ENCODE assay signal across 8 cellular contexts in the genomic region with DNA sequence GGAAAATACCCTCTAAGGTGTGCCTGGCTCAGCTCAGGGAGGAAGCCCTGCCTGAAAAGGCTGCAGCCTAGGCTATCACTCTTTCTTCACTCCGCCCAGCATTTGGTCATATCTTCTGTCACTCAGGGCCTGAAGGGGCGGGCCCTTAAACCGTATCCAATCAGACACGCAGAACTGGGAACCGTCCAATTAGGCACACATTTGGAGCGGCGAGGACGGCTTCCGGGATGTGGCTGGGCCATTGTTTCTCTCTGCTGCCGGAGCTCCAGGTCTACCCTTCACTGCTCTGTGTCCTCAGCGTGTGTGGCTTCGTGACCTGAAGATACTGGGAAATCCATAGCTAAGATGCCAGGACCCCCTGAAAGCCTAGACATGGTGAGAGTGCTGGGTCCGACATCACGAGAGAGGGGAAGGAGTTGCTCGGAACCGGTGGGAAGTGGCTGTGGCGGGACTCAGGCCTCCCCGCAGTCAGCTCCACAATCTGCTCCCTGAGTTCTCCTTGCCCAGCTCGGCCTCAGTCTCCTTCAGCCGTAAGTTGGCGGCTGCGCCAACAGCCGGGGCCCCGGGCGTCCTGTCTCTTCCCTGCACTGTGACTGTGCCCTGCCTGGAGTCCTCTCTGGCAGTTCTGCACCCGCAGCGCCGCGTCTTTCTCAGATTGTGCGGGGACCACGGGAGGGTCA. TPM values are rescaled to one million over a fixed set of nuclear protein-coding genes. Genes with fewer than 3 reads are reported as not detected.
DNase-seq lines count a peak whose midpoint lies in the region; ATAC-seq and TF ChIP-seq lines count a peak whose summit lies in the region.

A gene (plus strand): TSS at position 241 of the 680 bp plus-strand sequence. CDS start 105 bp downstream, at position 346.

- H3K36me3 ChIP-seq in lung (ENCODE audit: control insufficient read depth in 2 of 2, insufficient read depth in 2 of 2, low read length in 2 of 2) = no peaks in the 10 kb centered on the region

- no peaks in the 10 kb centered on the region for H3K27me3 ChIP-seq in lung (ENCODE audit: control insufficient read depth, insufficient read depth)

- H3K27ac ChIP-seq in lung (ENCODE audit: low read depth in 1 of 2, low read length in 1 of 2) = peak within 1 kb of the TSS; percentile 74 to 87

- 0 to 1% methylated on average over 31 of the region's 31 CpGs for WGBS in lung, 2 donors

- no peak for TF ChIP-seq CTCF in lung (IDR thresholded peaks at IDR 0.05; ENCODE audit: control extremely low read depth, extremely low read depth)

- DNase-seq in CD1c-positive myeloid dendritic cell (ENCODE audit: extremely low spot score) (peak; percentile 96), NCI-H774 (lab: John Stamatoyannopoulos, UW) (peak; percentile 90), lung (ENCODE audit: low spot score) (peak; percentile 95)
- DNase-seq in activated CD8-positive, alpha-beta memory T cell treated with anti-CD3 and anti-CD28 coated beads for 24 hours = peak; percentile 94
- peak; percentile 86 for DNase-seq in effector CD8-positive, alpha-beta T cell (lab: John Stamatoyannopoulos, UW)
- DNase-seq in stimulated activated CD4-positive, alpha-beta T cell treated with anti-CD3 and anti-CD28 coated beads, TNF-alpha, amount 100 ng/mL, for 24 hours (ENCODE audit: low read depth in 3 of 3) = peak; percentile 80 to 90 (median 88)

- H3K4me3 ChIP-seq in lung = peak within 1 kb of the TSS; percentile 65

- peaks cover 0 to 9% of the 10 kb centered on the region in 2 donors for H3K4me1 ChIP-seq in lung (ENCODE audit: control insufficient read depth in 2 of 2, insufficient read depth in 2 of 2, low read length in 2 of 2)

- peaks cover 0 to 3% of the 10 kb centered on the region in 2 donors for H3K9me3 ChIP-seq in lung (ENCODE audit: control insufficient read depth in 2 of 2, insufficient read depth in 1 of 2, low read length in 1 of 2)

- peak; percentile 99 for ATAC-seq in GM19395 (IDR thresholded peaks at IDR 0.05; ENCODE audit: unreplicated experiment)
- peak; percentile 99 for ATAC-seq in HG03558 (IDR thresholded peaks at IDR 0.05; ENCODE audit: extremely low read depth, unreplicated experiment)
- peak; percentile 98 for ATAC-seq in lung (ENCODE audit: insufficient read depth, low FRiP score)

RNA-seq across cellular contexts. Expression of the gene that starts here (rescaled TPM):
- total RNA-seq in lung = 100 to 1,000 TPM in 1 of 2 donors, 10 to 100 TPM in 1; 18.2 to 147 TPM
- polyA plus RNA-seq in lung = 10 to 100 TPM in 1 of 2 donors, 1 to 10 TPM in 1; 3.5 to 12.2 TPM

Comparison
In these comparisons a context has a peak if more than half of its experiments do, and no peak if none do; other contexts are left out.
1. Peak in every context shown above with its lines: DNase-seq, ATAC-seq, H3K4me3 ChIP-seq and H3K27ac ChIP-seq.